8 cellular contexts compared by ENCODE assay signal in the genomic region with DNA sequence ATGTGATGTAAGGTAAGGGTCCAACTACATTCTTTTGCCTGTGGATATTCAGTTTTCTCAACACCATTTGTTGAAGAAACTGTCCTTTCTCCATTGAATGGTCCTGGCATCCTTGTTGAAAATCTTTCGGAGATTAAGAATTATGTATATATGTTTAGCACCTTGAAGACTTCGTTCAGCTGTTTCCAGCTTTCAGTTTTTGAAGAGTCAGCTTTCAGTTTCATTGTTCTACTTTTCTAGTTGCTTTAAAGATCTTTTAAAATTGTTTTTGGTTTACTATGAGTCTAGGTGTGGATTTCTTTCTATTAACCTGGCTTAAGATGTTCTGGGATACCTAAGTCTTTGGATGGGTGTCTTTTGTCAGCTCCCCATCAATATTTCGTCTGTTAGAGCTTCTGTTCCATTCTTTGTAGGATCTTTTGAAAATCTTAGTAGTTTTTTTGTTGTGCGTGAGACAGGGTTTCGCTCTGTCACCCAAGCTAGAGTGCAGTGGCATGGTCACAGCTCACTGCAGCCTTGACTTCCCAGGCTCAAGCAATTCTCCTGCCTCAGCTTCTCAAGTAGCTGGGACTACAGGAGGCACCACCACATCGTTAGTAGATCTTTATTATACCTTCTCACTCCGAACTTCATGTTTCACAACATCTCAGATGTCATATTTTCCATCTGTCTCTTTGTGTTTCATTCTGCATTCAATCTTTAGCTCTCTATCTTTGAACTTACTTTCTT.
DNase-seq lines count a peak whose midpoint lies in the region; ATAC-seq and FAIRE-seq lines count a peak whose summit lies in the region.

No MANE protein-coding gene starts in this region.

- H3K36me3 Mint-ChIP-seq in effector memory CD8-positive, alpha-beta T cell (ENCODE audit: insufficient read depth) = peaks cover 3% of the 10 kb centered on the region

- ATAC-seq in GM21529 (IDR thresholded peaks at IDR 0.05; ENCODE audit: unreplicated experiment) = peak; percentile 55
- ATAC-seq in HG03520 (IDR thresholded peaks at IDR 0.05; ENCODE audit: unreplicated experiment) = peak; percentile 47
- ATAC-seq in effector memory CD8-positive, alpha-beta T cell (replicated peaks) = peak; percentile 46

- peaks cover 0 to 6% of the 10 kb centered on the region in 2 donors for H3K9me3 Mint-ChIP-seq in effector memory CD8-positive, alpha-beta T cell

- peaks cover 35 to 49% of the 10 kb centered on the region in 2 donors for H3K4me1 Mint-ChIP-seq in effector memory CD8-positive, alpha-beta T cell (ENCODE audit: low read depth in 2 of 2)

- DNase-seq in GM18507 (ENCODE audit: extremely low spot score, insufficient read length, low read depth) (no peak), NCI-H2029 treated with DMSO at 0.1 percent for 48 hours (lab: John Stamatoyannopoulos, UW) (no peak), NCI-H2227 treated with DMSO at 0.1 percent for 48 hours (lab: John Stamatoyannopoulos, UW) (no peak), SKM-1 treated with dmso at 0.1 percent for 144 hours (lab: John Stamatoyannopoulos, UW; ENCODE audit: unreplicated experiment) (no peak), SKM-1 (lab: John Stamatoyannopoulos, UW; ENCODE audit: unreplicated experiment) (no peak)
- no peak for DNase-seq in effector memory CD8-positive, alpha-beta T cell

- FAIRE-seq in GM18507 (lab: Jason Lieb, UNC) = peak; percentile 82

- H3K27me3 Mint-ChIP-seq in effector memory CD8-positive, alpha-beta T cell = no peaks in the 10 kb centered on the region

- peak overlapping the region; percentile 75 to 93 for H3K27ac Mint-ChIP-seq in effector memory CD8-positive, alpha-beta T cell

- peak overlapping the region; percentile 55 to 69 for H3K4me3 Mint-ChIP-seq in effector memory CD8-positive, alpha-beta T cell
